9 cellular contexts compared by ENCODE assay signal in the genomic region with DNA sequence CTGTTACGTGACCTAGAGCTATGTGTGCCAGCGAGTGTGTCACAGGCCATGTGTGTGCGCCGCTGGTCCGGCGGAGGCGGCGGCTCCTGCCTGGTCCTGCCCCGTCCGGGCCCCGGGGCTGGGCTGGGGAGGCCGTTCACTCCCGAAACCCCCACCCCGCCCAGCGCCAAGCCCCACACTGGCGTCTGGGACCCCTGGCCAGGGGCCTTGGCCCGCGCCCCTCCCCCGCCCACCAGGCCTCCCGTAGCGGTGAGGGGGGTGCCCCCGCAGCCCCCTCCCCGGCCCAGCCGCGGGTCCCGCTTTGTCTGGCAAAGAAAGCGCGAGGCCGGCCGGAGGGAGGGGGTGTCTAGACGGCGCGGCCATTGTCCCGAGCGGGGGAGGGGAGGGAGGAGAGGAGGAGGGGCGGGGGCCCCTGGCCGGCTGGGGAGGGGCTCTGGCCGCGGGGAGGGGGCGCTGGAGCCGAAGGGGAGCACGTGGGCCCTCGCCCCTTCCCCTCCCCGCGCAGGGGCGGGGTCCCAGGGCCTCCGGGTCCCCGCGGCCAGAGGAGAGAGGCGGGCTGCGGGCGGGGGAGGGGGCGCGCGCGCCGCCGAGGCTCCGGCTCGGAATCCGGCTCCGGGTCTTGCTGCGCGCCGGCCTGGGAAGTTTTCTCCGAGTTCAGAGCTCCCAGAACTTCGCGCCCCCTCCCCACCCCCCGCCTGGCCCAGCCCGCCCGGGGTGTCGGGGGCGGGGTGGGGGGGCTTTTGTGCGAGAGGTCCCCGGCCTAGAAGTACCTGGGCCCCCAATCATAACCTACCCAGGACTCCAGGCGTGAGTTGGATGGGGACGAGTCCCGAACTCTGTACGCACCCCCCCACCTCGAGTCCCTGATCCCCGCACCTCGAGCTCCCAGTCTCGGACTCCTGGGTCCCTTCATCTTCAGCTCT. TPM values are rescaled to one million over a fixed set of nuclear protein-coding genes. Genes with fewer than 3 reads are reported as not detected.
DNase-seq lines count a peak whose midpoint lies in the region; ATAC-seq and TF ChIP-seq lines count a peak whose summit lies in the region.
"Had no signal": no experiment of that assay in that cellular context is flagged by ENCODE, and none has a peak within 500 bp of the region (broad histone marks: within the 10 kb centered on the region; RNA-seq: fewer than 3 reads in every experiment).

No MANE protein-coding gene starts in this region.

- peaks cover 16% of the 10 kb centered on the region for H3K4me1 Mint-ChIP-seq in Caco-2 (ENCODE audit: low read depth, unreplicated experiment)
- peaks cover 18% of the 10 kb centered on the region for H3K4me1 Mint-ChIP-seq in progenitor cell of endocrine pancreas (ENCODE audit: low read depth)

- in situ Hi-C loops in Panc1 (cut with HindIII; ENCODE audit: low pct_unique_long_range_greater_than_20kb, low sequenced_read_pairs) = no loop called here

- CTCF ChIA-PET in Caco-2 (lab: Charles Lee) (no interaction called here), Panc1 (lab: Charles Lee) (no interaction called here)

- peaks cover 22% of the 10 kb centered on the region for H3K36me3 Mint-ChIP-seq in Caco-2 (ENCODE audit: insufficient read depth, unreplicated experiment)
- H3K36me3 Mint-ChIP-seq in progenitor cell of endocrine pancreas (ENCODE audit: insufficient read depth) = peaks cover 5% of the 10 kb centered on the region

- H3K9me3 ChIP-seq in Caco-2 (no peaks in the 10 kb centered on the region), Panc1 (ENCODE audit: control insufficient read depth, insufficient read depth, low read depth, low read length) (no peaks in the 10 kb centered on the region)

- BruUV-seq in Caco-2 (replicated peaks; lab: Mats Ljungman, UMichigan) (no TSS peak), Panc1 (replicated peaks; lab: Mats Ljungman, UMichigan) (no TSS peak)

- ATAC-seq in Panc1 (no peak), GM18517 (IDR thresholded peaks at IDR 0.05; ENCODE audit: unreplicated experiment) (no peak), GM19455 (IDR thresholded peaks at IDR 0.05; ENCODE audit: unreplicated experiment) (no peak)

- POLR2A ChIA-PET in Caco-2 (lab: Charles Lee) = no interaction called here
- POLR2A ChIA-PET in Panc1 (lab: Charles Lee) = no interaction called here

- H3K36me3 ChIP-seq in Caco-2 (ENCODE audit: control insufficient read depth, insufficient read depth, low read length) = peaks cover 2% of the 10 kb centered on the region; the same call in 1 of the 2 replicates
- no peaks in the 10 kb centered on the region for H3K36me3 ChIP-seq in Panc1 (ENCODE audit: control insufficient read depth, insufficient read depth, low read length)

- H3K27me3 ChIP-seq in Caco-2 (replicated peaks; ENCODE audit: control insufficient read depth, insufficient read depth, low read length) (no peaks in the 10 kb centered on the region), Panc1 (ENCODE audit: control insufficient read depth, insufficient read depth, low read length) (no peaks in the 10 kb centered on the region)

- H3K27ac ChIP-seq in Panc1 (ENCODE audit: low read length) = no peak overlapping the region

- H3K4me1 ChIP-seq in Caco-2 = 0 out of 2 replicates have a peak, but pooled peaks cover 6% of the 10 kb centered on the region
- H3K4me1 ChIP-seq in Panc1 (ENCODE audit: control insufficient read depth, insufficient read depth, low read length) = no peaks in the 10 kb centered on the region

- H3K27me3 Mint-ChIP-seq in Caco-2 (ENCODE audit: insufficient read depth, unreplicated experiment) = no peaks in the 10 kb centered on the region
- H3K27me3 Mint-ChIP-seq in progenitor cell of endocrine pancreas = no peaks in the 10 kb centered on the region

- H3K9me3 Mint-ChIP-seq in Caco-2 (ENCODE audit: unreplicated experiment) (no peaks in the 10 kb centered on the region), progenitor cell of endocrine pancreas (ENCODE audit: low read depth) (no peaks in the 10 kb centered on the region)

- TF ChIP-seq CTCF in Caco-2 (IDR thresholded peaks at IDR 0.05; ENCODE audit: insufficient read depth in 1 of 2, low read depth in 1 of 2, low read length in 1 of 2, severe bottlenecking in 1 of 2, unreplicated experiment in 1 of 2) (no peak), Panc1 (IDR thresholded peaks at IDR 0.05) (no peak), fibroblast of mammary gland (conservative IDR thresholded peaks at IDR 0.05; ENCODE audit: control insufficient read depth, insufficient read depth, low read depth, low read length) (no peak), progenitor cell of endocrine pancreas (IDR thresholded peaks at IDR 0.05; ENCODE audit: unreplicated experiment) (no peak)

- DNase-seq in Caco-2 = peak in 1 of 2 experiments; percentile 84
- no peak for DNase-seq in Panc1 (ENCODE audit: low read depth, low spot score)
- DNase-seq in fibroblast of mammary gland (ENCODE audit: low read depth) = no peak
- DNase-seq in progenitor cell of endocrine pancreas (ENCODE audit: low spot score, unreplicated experiment) = peak; percentile 81
- no peak for DNase-seq in GOT3 (lab: John Stamatoyannopoulos, UW)
- DNase-seq in activated CD4-positive, CD25-positive, alpha-beta regulatory T cell treated with anti-CD3 and anti-CD28 coated beads, Interleukin-2, amount 50 U/mL, for 72 hours = no peak
- DNase-seq: activated CD4-positive, alpha-beta T cell treated with anti-CD3 and anti-CD28 coated beads for 48 hours had no signal

- H3K4me3 Mint-ChIP-seq in Caco-2 (ENCODE audit: unreplicated experiment) (peak overlapping the region; percentile 74), progenitor cell of endocrine pancreas (ENCODE audit: low read depth) (peak overlapping the region; percentile 84)

- H3K27ac Mint-ChIP-seq in Caco-2 (ENCODE audit: unreplicated experiment) (peak overlapping the region; percentile 50), progenitor cell of endocrine pancreas (peak overlapping the region; percentile 91)

- H3K4me3 ChIP-seq in Caco-2 (ENCODE audit: low read depth, low read length) = peak overlapping the region; percentile 92
- peak overlapping the region; percentile 37 to 48 for H3K4me3 ChIP-seq in Panc1 (ENCODE audit: low read depth in 2 of 2, low read length in 2 of 2)
- H3K4me3 ChIP-seq in fibroblast of mammary gland (ENCODE audit: control insufficient read depth, low read depth, low read length) = peak overlapping the region; percentile 52

- intact Hi-C loops in Caco-2 (cut with micrococcal nuclease; ENCODE audit: unreplicated experiment) (loop anchor here (5.0 kb wide), 1 partner anchor 47 kb away; no protein-coding TSS in a partner anchor), Panc1 (cut with micrococcal nuclease; ENCODE audit: unreplicated experiment) (no loop called here)

RNA-seq across cellular contexts. Expression of gene NOTCH3, which starts 0.9 kb away (rescaled TPM):
- total RNA-seq in Caco-2 (2022) (53.5 and 60.6 TPM in 2 replicates), Panc1 (2021; ENCODE audit: unreplicated experiment) (5.3 TPM), progenitor cell of endocrine pancreas (201 and 203 TPM in 2 replicates)
- 20.8 TPM for polyA plus RNA-seq in Panc1 (2012; ENCODE audit: insufficient read length)

RNA-seq across cellular contexts. Expression of gene EPHX3, which starts 32.3 kb away (rescaled TPM):
- total RNA-seq in Caco-2 (2022) (0.97 and 1.2 TPM in 2 replicates), Panc1 (2021; ENCODE audit: unreplicated experiment) (0.31 TPM), progenitor cell of endocrine pancreas (7.1 and 7.8 TPM in 2 replicates)
- 0.17 TPM for polyA plus RNA-seq in Panc1 (2012; ENCODE audit: insufficient read length)
